Comparison of ENCODE assay signal across 34 cellular contexts in genomic region chr4:185522451-185522850, GRCh38. TPM values are rescaled to one million over a fixed set of nuclear protein-coding genes. Genes with fewer than 3 reads are reported as not detected.
"Had no signal": no experiment of that assay in that cellular context is flagged by ENCODE, and none has a peak within 500 bp of the region (broad histone marks: within the 10 kb centered on the region; RNA-seq: fewer than 3 reads in every experiment).

No MANE protein-coding gene starts in this region.

- H3K4me1 ChIP-seq: body of pancreas, breast epithelium had no signal

- H3K27ac ChIP-seq: adrenal gland, body of pancreas, brain microvascular endothelial cell, breast epithelium had no signal

- DNase-seq: activated effector memory CD4-positive, alpha-beta T cell treated with anti-CD3 and anti-CD28 coated beads, Interleukin-2, amount 50 U/mL, for 16 hours; activated effector memory CD4-positive, alpha-beta T cell treated with Interleukin-2 at 50 U/mL for 16 hours; activated gamma-delta T cell; activated gamma-delta T cell treated with Interleukin-2 at 50 U/mL for 16 hours; activated naive CD4-positive, alpha-beta T cell; activated naive CD4-positive, alpha-beta T cell treated with anti-CD3 and anti-CD28 coated beads for 36 hours; activated naive CD4-positive, alpha-beta T cell treated with anti-CD3 and anti-CD28 coated beads, Interleukin-2, amount 10 ng/mL, durations not matched to agents 7 days and 5 days; activated naive CD4-positive, alpha-beta T cell treated with anti-CD3 and anti-CD28 coated beads, Interleukin-2, amount 50 U/mL, for 16 hours; activated naive CD4-positive, alpha-beta T cell treated with Interleukin-2 at 50 U/mL for 16 hours; activated naive CD8-positive, alpha-beta T cell treated with anti-CD3 and anti-CD28 coated beads for 36 hours; activated naive CD8-positive, alpha-beta T cell treated with anti-CD3 and anti-CD28 coated beads, Interleukin-2, amount 10 ng/mL, durations not matched to agents 7 days and 5 days; activated naive CD8-positive, alpha-beta T cell treated with anti-CD3 and anti-CD28 coated beads, Interleukin-2, amount 50 U/mL, for 24 hours; activated T-cell treated with anti-CD3 and anti-CD28 coated beads, Interleukin-2, amount 50 U/mL, for 1 hour; activated T-cell treated with anti-CD3 and anti-CD28 coated beads, Interleukin-2, amount 50 U/mL, for 24 hours; activated T-cell treated with anti-CD3 and anti-CD28 coated beads, Interleukin-2, amount 50 U/mL, for 4 hours; activated T-cell treated with anti-CD3 and anti-CD28 coated beads, Interleukin-2, amount 50 U/mL, for 48 hours; activated T-cell treated with anti-CD3 and anti-CD28 coated beads, Interleukin-2, amount 50 U/mL, for 72 hours; adrenal gland; amniotic stem cell; amygdala; anterior cingulate cortex; aorta; body of pancreas; brain microvascular endothelial cell; caudate nucleus; central memory CD4-positive, alpha-beta T cell; cerebellar nuclear complex had no signal

- H3K9me3 ChIP-seq: adrenal gland, ascending aorta, body of pancreas had no signal

- H3K27me3 ChIP-seq: adrenal gland, ascending aorta, body of pancreas, brain microvascular endothelial cell, breast epithelium, cardiac muscle cell had no signal

- H3K36me3 ChIP-seq: adrenal gland, brain microvascular endothelial cell, breast epithelium, cardiac muscle cell had no signal

- H3K4me3 ChIP-seq: adrenal gland, ascending aorta, body of pancreas, breast epithelium, cardiac muscle cell had no signal

- ATAC-seq: activated naive CD4-positive, alpha-beta T cell treated with anti-CD3 and anti-CD28 coated beads, Interleukin-2, amount 50 U/mL, for 72 hours; activated naive CD8-positive, alpha-beta T cell treated with anti-CD3 and anti-CD28 coated beads, Interleukin-2, amount 50 U/mL, for 24 hours; activated T-cell treated with anti-CD3 and anti-CD28 coated beads, Interleukin-2, amount 50 U/mL, for 4 hours; activated T-cell treated with anti-CD3 and anti-CD28 coated beads, Interleukin-2, amount 50 U/mL, for 72 hours; activated T-helper 17 cell treated with anti-CD3 and anti-CD28 coated beads, Interleukin-2, amount 50 U/mL, for 72 hours; body of pancreas had no signal

RNA-seq across cellular contexts. Expression of gene PDLIM3, which starts 12.9 kb away (rescaled TPM):
- total RNA-seq: activated naive CD8-positive, alpha-beta T cell treated with anti-CD3 and anti-CD28 coated beads for 36 hours; activated naive CD8-positive, alpha-beta T cell treated with anti-CD3 and anti-CD28 coated beads, Interleukin-2, amount 10 ng/mL, durations not matched to agents 7 days and 5 days; activated T-cell treated with anti-CD3 and anti-CD28 coated beads, Interleukin-2, amount 50 U/mL, for 4 hours; activated T-helper 1 cell treated with anti-CD3 and anti-CD28 coated beads, Interleukin-12 subunit alpha, Interleukin-12 subunit beta, Interleukin-2, Interleukin-4 antibody, amounts not matched to agents 30 ng/mL and 10 ng/mL and 1 ng/mL, durations not matched to agents 14 hours and 24 hours and 36 hours; activated T-helper 17 cell treated with anti-CD3 and anti-CD28 coated beads, Interleukin-2, amount 50 U/mL, for 72 hours had no signal

RNA-seq across cellular contexts. Expression of gene CCDC110, which starts 50.9 kb away (rescaled TPM):
- total RNA-seq: activated T-cell treated with anti-CD3 and anti-CD28 coated beads, Interleukin-2, amount 50 U/mL, for 4 hours; activated T-helper 1 cell treated with anti-CD3 and anti-CD28 coated beads, Interleukin-12 subunit alpha, Interleukin-12 subunit beta, Interleukin-2, Interleukin-4 antibody, amounts not matched to agents 30 ng/mL and 10 ng/mL and 1 ng/mL, durations not matched to agents 14 hours and 24 hours and 36 hours; activated T-helper 2 cell treated with anti-CD3 and anti-CD28 coated beads, Interferon-gamma antibody, Interleukin-2, Interleukin-4, amounts not matched to agents 10 μg/mL and 5 μg/mL and 100 μg/mL, durations not matched to agents 14 hours and 24 hours and 36 hours; ascending aorta had no signal
- polyA plus RNA-seq: cardiac muscle cell had no signal
